Comparison of ENCODE assay signal across 2 cellular contexts in the genomic region with DNA sequence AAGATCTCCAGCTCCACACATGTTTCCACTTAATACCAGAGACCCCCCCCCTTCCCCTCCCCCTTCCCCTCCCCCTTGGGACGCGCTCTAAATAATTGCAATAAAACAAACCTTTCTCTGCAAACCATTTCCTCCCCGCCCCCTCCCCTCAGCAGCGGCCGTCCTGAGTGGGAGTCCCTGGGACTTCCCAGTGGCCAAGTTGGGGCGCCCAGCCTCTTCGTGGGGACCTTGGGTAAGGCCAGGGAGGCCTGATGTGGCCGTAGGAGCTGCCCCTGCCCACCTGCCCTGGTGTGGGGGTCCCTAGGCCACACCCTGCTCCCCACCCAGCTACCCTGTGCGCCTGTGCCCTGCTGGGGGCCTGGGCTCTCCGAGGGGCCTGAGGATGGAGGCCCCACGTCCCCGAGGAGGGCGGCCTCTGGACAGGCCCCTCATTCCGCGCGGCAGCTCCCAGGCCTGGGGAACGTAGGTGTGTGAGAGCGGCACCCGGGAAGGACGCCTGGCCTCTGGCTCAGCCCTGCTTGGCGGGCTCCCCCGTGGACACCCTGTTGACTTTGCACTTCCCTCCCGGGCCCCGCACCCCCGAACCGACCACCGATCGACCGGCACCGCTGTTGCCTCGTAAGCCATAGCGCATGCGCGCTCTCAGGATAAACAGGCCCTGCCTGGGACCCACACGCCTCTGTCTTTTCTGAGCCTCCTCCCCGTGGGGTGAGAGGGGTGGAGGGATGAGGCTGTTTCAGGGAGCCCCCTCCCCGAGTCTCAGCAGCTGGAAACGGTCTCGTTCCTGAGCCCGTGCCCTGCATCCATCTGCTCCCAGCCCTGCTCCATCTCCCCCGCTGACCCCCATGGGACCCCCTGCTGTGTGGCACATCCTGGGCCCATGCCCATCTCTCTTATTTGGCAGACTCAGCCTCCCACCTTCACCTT.
TF ChIP-seq lines count a peak whose summit lies in the region.

No MANE protein-coding gene starts in this region.

TF ChIP-seq in PFSK-1, 5 proteins besides CTCF, POLR2A, EP300 and RAD21:
- TF ChIP-seq POLR2AphosphoS5 (IDR thresholded peaks at IDR 0.05; ENCODE audit: low read depth, low read length): 0 out of 2 replicates have a peak, but pooled peaks have one; percentile 9
- TF ChIP-seq SIN3A (IDR thresholded peaks at IDR 0.05; ENCODE audit: borderline replicate concordance, insufficient read depth, low read length): no peak
- no peak for TF ChIP-seq TAF1 (IDR thresholded peaks at IDR 0.05; ENCODE audit: borderline replicate concordance, insufficient read depth, low read length)

TF ChIP-seq in H1, 55 proteins besides CTCF, POLR2A, EP300 and RAD21:
- TF ChIP-seq TBP (IDR thresholded peaks at IDR 0.05; ENCODE audit: low read depth, low read length) (no peak), EZH2 (IDR thresholded peaks at IDR 0.05; ENCODE audit: low read depth, low read length, severe bottlenecking) (no peak), CTBP2 (IDR thresholded peaks at IDR 0.05; ENCODE audit: borderline replicate concordance, insufficient read depth, insufficient read length, low read length) (no peak), CEBPB (IDR thresholded peaks at IDR 0.05; ENCODE audit: low read depth, low read length) (no peak), NRF1 (IDR thresholded peaks at IDR 0.05; ENCODE audit: low read depth, low read length) (no peak), CBX8 (IDR thresholded peaks at IDR 0.05; ENCODE audit: borderline replicate concordance, low read depth, low read length) (no peak), TEAD4 (IDR thresholded peaks at IDR 0.05; ENCODE audit: low read depth, low read length) (no peak), GTF2F1 (IDR thresholded peaks at IDR 0.05; ENCODE audit: borderline replicate concordance, low read depth, low read length) (no peak), TCF12 (IDR thresholded peaks at IDR 0.05; ENCODE audit: low read depth, low read length) (no peak), SP1 (IDR thresholded peaks at IDR 0.05; ENCODE audit: low read depth, low read length) (no peak), KDM5A (IDR thresholded peaks at IDR 0.05; ENCODE audit: low read length) (no peak), HDAC6 (IDR thresholded peaks at IDR 0.05; ENCODE audit: low read depth, low read length) (no peak), SUZ12 (IDR thresholded peaks at IDR 0.05; ENCODE audit: low read length) (no peak), POU5F1 (IDR thresholded peaks at IDR 0.05; ENCODE audit: low read depth, low read length) (no peak), RBBP5 (IDR thresholded peaks at IDR 0.05; ENCODE audit: borderline replicate concordance, low read depth, low read length) (no peak), BCL11A (IDR thresholded peaks at IDR 0.05; ENCODE audit: low read depth in 2 of 2, low read length in 2 of 2) (no peak), RNF2 (IDR thresholded peaks at IDR 0.05; ENCODE audit: borderline replicate concordance, low read depth, low read length, missing control alignments, poor library complexity, severe bottlenecking) (no peak), RFX5 (IDR thresholded peaks at IDR 0.05; ENCODE audit: borderline replicate concordance, low read depth, low read length) (no peak), MAFK (IDR thresholded peaks at IDR 0.05; ENCODE audit: low read depth, low read length) (no peak)
